Comparison of ENCODE assay signal across 8 cellular contexts in the genomic region with DNA sequence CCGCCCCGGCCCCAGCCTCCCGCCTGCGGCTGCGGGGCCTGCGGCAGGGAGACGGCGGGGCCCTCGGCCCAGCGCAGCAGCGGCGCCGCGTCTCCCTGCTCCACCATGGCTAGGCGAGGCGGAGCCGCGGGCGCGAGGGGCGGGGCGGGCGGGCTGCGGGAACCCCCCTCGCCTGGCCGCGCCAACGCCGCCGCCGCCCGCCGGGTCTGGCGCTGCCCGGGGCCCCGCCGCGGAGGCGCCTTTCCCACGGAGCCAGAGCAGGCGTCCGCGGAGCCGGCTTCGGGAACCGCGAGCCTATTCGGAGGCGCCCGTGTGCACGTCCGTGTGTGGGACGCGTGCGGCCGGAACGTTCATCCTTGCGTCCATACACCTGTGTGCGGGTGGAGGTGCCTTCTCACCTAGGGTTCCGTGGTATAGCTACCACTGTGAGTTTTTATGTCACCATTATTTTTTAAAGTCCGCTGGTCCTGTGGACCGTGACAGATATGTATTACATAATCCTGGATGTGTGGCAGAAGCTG. TPM values are rescaled to one million over a fixed set of nuclear protein-coding genes. Genes with fewer than 3 reads are reported as not detected.
DNase-seq lines count a peak whose midpoint lies in the region; ATAC-seq lines count a peak whose summit lies in the region.

A gene with protein sequence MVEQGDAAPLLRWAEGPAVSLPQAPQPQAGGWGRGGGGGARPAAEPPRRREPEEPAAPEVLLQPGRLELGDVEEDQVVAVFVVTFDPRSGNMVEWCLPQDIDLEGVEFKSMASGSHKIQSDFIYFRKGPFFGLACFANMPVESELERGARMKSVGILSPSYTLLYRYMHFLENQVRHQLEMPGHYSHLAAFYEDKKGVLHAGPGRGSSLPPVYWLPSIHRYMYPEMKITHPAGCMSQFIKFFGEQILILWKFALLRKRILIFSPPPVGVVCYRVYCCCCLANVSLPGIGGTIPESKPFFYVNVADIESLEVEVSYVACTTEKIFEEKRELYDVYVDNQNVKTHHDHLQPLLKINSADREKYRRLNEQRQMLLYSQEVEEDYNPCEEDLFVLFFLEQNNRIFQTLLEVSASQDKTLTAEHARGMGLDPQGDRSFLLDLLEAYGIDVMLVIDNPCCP (minus strand): TSS at position 120 of the 521 bp plus-strand sequence. CDS start 13 bp downstream, at position 107.

- ATAC-seq in GM19455 (IDR thresholded peaks at IDR 0.05; ENCODE audit: unreplicated experiment) (peak; percentile 83), sciatic nerve (peak; percentile 65)

- DNase-seq in D341Med (ENCODE audit: low spot score) (peak; percentile 91), HK-2 (ENCODE audit: unreplicated experiment) (peak; percentile 41), astrocyte of the hippocampus (ENCODE audit: low read depth, low spot score) (peak; percentile 86), sciatic nerve (ENCODE audit: low spot score) (peak; percentile 65), KG1 (lab: John Stamatoyannopoulos, UW) (no peak)

- intact Hi-C loops in T-helper 1 cell treated with Interleukin-12 subunit alpha and Interleukin-12 subunit beta and Interleukin-4 antibody, amounts not matched to agents 30 ng/mL and 1 ng/mL, for 36 hours (cut with micrococcal nuclease) = loop anchor here (2.0 to 10.0 kb wide), 3 partner anchors 15 to 1683 kb away; a partner anchor contains a TSS
- intact Hi-C loops in sciatic nerve (cut with DNase I) = no loop called here

- peak within 1 kb of the TSS; percentile 66 for H3K4me3 ChIP-seq in iPS-11a (ENCODE audit: low read depth, low read length)

RNA-seq across cellular contexts. Expression of the gene that starts here (rescaled TPM):
- 43.6 and 44.0 TPM in 2 replicates for total RNA-seq in T-helper 1 cell treated with Interleukin-12 subunit alpha and Interleukin-12 subunit beta and Interleukin-4 antibody, amounts not matched to agents 30 ng/mL and 1 ng/mL, for 36 hours
- 26.6 TPM for total RNA-seq in sciatic nerve
